In genomic region chr6:163301721-163302635, GRCh38 we compare ENCODE assay signal across 17 cellular contexts.
"Had no signal": no experiment of that assay in that cellular context is flagged by ENCODE, and none has a peak within 500 bp of the region (broad histone marks: within the 10 kb centered on the region; RNA-seq: fewer than 3 reads in every experiment).

No MANE protein-coding gene starts in this region.

- DNase-seq: activated CD4-positive, alpha-beta memory T cell treated with anti-CD3 and anti-CD28 coated beads, Interleukin-2, amount 10 ng/mL, durations not matched to agents 7 days and 5 days; activated CD4-positive, alpha-beta T cell treated with anti-CD3 and anti-CD28 coated beads for 1 hour; activated gamma-delta T cell treated with Interleukin-2 at 50 U/mL for 16 hours; activated naive CD8-positive, alpha-beta T cell treated with anti-CD3 and anti-CD28 coated beads for 36 hours; activated T-cell treated with anti-CD3 and anti-CD28 coated beads, Interleukin-2, amount 50 U/mL, for 72 hours; anterior cingulate cortex; colonic mucosa; effector memory CD4-positive, alpha-beta T cell; hypothalamus; kidney glomerular epithelial cell; lower lobe of right lung; naive thymus-derived CD8-positive, alpha-beta T cell; occipital lobe; stimulated activated CD4-positive, alpha-beta T cell treated with anti-CD3 and anti-CD28 coated beads, Interleukin-4, amount 100 ng/mL, for 4 hours; SW 1271; tibial artery had no signal

- H3K9me3 ChIP-seq: colonic mucosa, lower lobe of right lung, tibial artery, vagina had no signal

- H3K4me3 ChIP-seq: colonic mucosa, lower lobe of right lung, tibial artery, vagina had no signal

- H3K27me3 ChIP-seq: colonic mucosa, tibial artery, vagina had no signal

- H3K4me1 ChIP-seq: colonic mucosa, lower lobe of right lung, tibial artery, vagina had no signal

- H3K36me3 ChIP-seq: colonic mucosa, lower lobe of right lung, tibial artery, vagina had no signal

- ATAC-seq: activated T-cell treated with anti-CD3 and anti-CD28 coated beads, Interleukin-2, amount 50 U/mL, for 72 hours; lower lobe of right lung; naive thymus-derived CD8-positive, alpha-beta T cell had no signal

- H3K27ac ChIP-seq: colonic mucosa, lower lobe of right lung, tibial artery, vagina had no signal
